In genomic region chr19:3954107-3954506, GRCh38 we compare ENCODE assay signal across 20 cellular contexts. TPM values are rescaled to one million over a fixed set of nuclear protein-coding genes. Genes with fewer than 3 reads are reported as not detected.
"Had no signal": no experiment of that assay in that cellular context is flagged by ENCODE, and none has a peak within 500 bp of the region (broad histone marks: within the 10 kb centered on the region; RNA-seq: fewer than 3 reads in every experiment).

No MANE protein-coding gene starts in this region.

- H3K9me3 ChIP-seq: adrenal gland, spleen, upper lobe of left lung had no signal

- H3K4me3 ChIP-seq: adrenal gland, neural progenitor cell, spleen, upper lobe of left lung had no signal

- H3K79me2 ChIP-seq: parathyroid adenoma had no signal

- H3K4me2 ChIP-seq: neural progenitor cell had no signal

- H3K9ac ChIP-seq: neural progenitor cell, parathyroid adenoma had no signal

- DNase-seq: activated B cell treated with CpG ODN at 0.5 μM for 24 hours; activated CD4-positive, alpha-beta T cell treated with anti-CD3 and anti-CD28 coated beads, Interleukin-2, amount 10 ng/mL, durations not matched to agents 24 days and 14 days; activated naive CD4-positive, alpha-beta T cell treated with anti-CD3 and anti-CD28 coated beads, Interleukin-2, amount 50 U/mL, for 16 hours; activated T-cell treated with anti-CD3 and anti-CD28 coated beads for 4 hours; central memory CD4-positive, alpha-beta T cell; cortex of kidney; effector memory CD4-positive, alpha-beta T cell; spleen; stimulated activated CD4-positive, alpha-beta T cell treated with anti-CD3 and anti-CD28 coated beads, Interleukin-1b, Interleukin-23, amount 100 ng/mL, for 48 hours; stimulated activated naive B cell treated with anti-CD40 and anti-IgM and Interleukin-4, amounts not matched to agents 10 μg/mL and 1 μg/mL and 100 μg/mL, for 72 hours; T-helper 2 cell; upper lobe of left lung had no signal

- H3K27ac ChIP-seq: epithelial cell of prostate, neural progenitor cell, parathyroid adenoma, upper lobe of left lung had no signal

- H2AFZ ChIP-seq: neural progenitor cell, parathyroid adenoma had no signal

- H3K36me3 ChIP-seq: neural progenitor cell had no signal

- H3K4me1 ChIP-seq: neural progenitor cell, parathyroid adenoma had no signal

- H3K27me3 ChIP-seq: adrenal gland, neural progenitor cell had no signal

- ATAC-seq: stimulated activated naive B cell treated with anti-CD40 and anti-IgM and Interleukin-4, amounts not matched to agents 10 μg/mL and 1 μg/mL and 100 μg/mL, for 72 hours had no signal

RNA-seq across cellular contexts. Expression of gene NMRK2, which starts 21.2 kb away (rescaled TPM):
- total RNA-seq: activated B cell treated with CpG ODN at 0.5 μM for 24 hours; activated CD4-positive, alpha-beta T cell treated with anti-CD3 and anti-CD28 coated beads, Interleukin-2, amount 10 ng/mL, durations not matched to agents 24 days and 14 days; activated CD8-positive, alpha-beta memory T cell treated with anti-CD3 and anti-CD28 coated beads for 36 hours; activated T-helper 2 cell treated with anti-CD3 and anti-CD28 coated beads, Interferon-gamma antibody, Interleukin-2, Interleukin-4, amounts not matched to agents 10 μg/mL and 5 μg/mL and 100 μg/mL, durations not matched to agents 14 hours and 24 hours and 36 hours; liver; mesenteric fat pad; spleen; upper lobe of left lung had no signal
